19 cellular contexts compared by ENCODE assay signal in the genomic region with DNA sequence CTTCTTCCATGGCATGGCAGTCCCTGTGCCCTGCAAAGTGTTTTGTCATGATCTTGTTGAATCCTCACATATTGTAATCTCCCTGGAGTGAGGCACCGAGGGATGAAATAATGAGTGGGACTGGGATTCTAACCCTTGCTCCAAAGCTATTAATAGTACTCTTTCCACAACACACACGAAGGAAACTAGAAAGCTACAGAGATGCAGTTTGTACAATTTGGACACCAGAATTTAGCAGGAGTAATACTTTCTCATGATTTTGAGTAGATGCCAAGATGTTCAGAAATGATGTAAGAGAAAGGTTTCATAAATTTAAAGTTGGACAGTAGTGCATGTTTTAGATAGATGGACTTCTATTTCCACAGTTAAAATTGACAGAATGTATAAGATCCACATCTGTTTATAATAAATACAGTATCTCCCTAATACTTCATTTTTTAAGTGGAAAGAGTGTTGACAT. TPM values are rescaled to one million over a fixed set of nuclear protein-coding genes. Genes with fewer than 3 reads are reported as not detected.
DNase-seq lines count a peak whose midpoint lies in the region; ATAC-seq and TF ChIP-seq lines count a peak whose summit lies in the region.
"Had no signal": no experiment of that assay in that cellular context is flagged by ENCODE, and none has a peak within 500 bp of the region (broad histone marks: within the 10 kb centered on the region; RNA-seq: fewer than 3 reads in every experiment).

No MANE protein-coding gene starts in this region.

- H2AK5ac ChIP-seq in mesenchymal stem cell (ENCODE audit: low read length, severe bottlenecking) = no peak overlapping the region

- H3K9ac ChIP-seq in OCI-LY1 (ENCODE audit: low read length) = no peak overlapping the region
- H3K9ac ChIP-seq in mesenchymal stem cell (ENCODE audit: low read length) = peak overlapping the region; percentile 2

- no peak overlapping the region for H3K4me3 Mint-ChIP-seq in activated T-helper 1 cell treated with anti-CD3 and anti-CD28 coated beads, Interleukin-12 subunit alpha, Interleukin-12 subunit beta, Interleukin-2, Interleukin-4 antibody, amounts not matched to agents 30 ng/mL and 10 ng/mL and 1 ng/mL, durations not matched to agents 14 hours and 24 hours and 36 hours
- H3K4me3 Mint-ChIP-seq: activated CD8-positive, alpha-beta T cell treated with anti-CD3 and anti-CD28 coated beads for 36 hours; activated naive CD4-positive, alpha-beta T cell treated with anti-CD3 and anti-CD28 coated beads, Interleukin-2, amount 10 ng/mL, durations not matched to agents 7 days and 5 days; activated T-cell treated with anti-CD3 and anti-CD28 coated beads, Interleukin-2, amount 50 U/mL, for 24 hours; natural killer cell treated with Interleukin-12 subunit alpha and Interleukin-12 subunit beta and Interleukin-15 and Interleukin-18, amount 100 ng/mL, for 72 hours had no signal

- no peaks in the 10 kb centered on the region for H3K9me2 ChIP-seq in OCI-LY1 (ENCODE audit: low read depth, low read length)

- no peaks in the 10 kb centered on the region for H3K9me3 ChIP-seq in OCI-LY1 (ENCODE audit: low read length)
- H3K9me3 ChIP-seq in mesenchymal stem cell (ENCODE audit: control insufficient read depth, low read length) = no peaks in the 10 kb centered on the region
- H3K9me3 ChIP-seq in prostate gland = no peaks in the 10 kb centered on the region
- H3K9me3 ChIP-seq in upper lobe of left lung = no peaks in the 10 kb centered on the region
- H3K9me3 ChIP-seq: pancreas had no signal

- H3K27me3 Mint-ChIP-seq in activated T-helper 1 cell treated with anti-CD3 and anti-CD28 coated beads, Interleukin-12 subunit alpha, Interleukin-12 subunit beta, Interleukin-2, Interleukin-4 antibody, amounts not matched to agents 30 ng/mL and 10 ng/mL and 1 ng/mL, durations not matched to agents 14 hours and 24 hours and 36 hours (ENCODE audit: insufficient read depth) = peaks cover 2% of the 10 kb centered on the region

- H3K27me3 ChIP-seq in ACC112 (ENCODE audit: insufficient read depth, low read length) (no peaks in the 10 kb centered on the region), OCI-LY1 (ENCODE audit: insufficient read depth, low read length) (no peaks in the 10 kb centered on the region), mesenchymal stem cell (ENCODE audit: control insufficient read depth in 1 of 2, insufficient read depth in 1 of 2, low read length in 2 of 2) (no peaks in the 10 kb centered on the region), prostate gland (replicated peaks; ENCODE audit: insufficient read depth) (no peaks in the 10 kb centered on the region), upper lobe of left lung (no peaks in the 10 kb centered on the region)
- H3K27me3 ChIP-seq: dorsolateral prefrontal cortex, pancreas had no signal

- H4K91ac ChIP-seq in mesenchymal stem cell (ENCODE audit: low read length) = no peak overlapping the region

- H2BK12ac ChIP-seq in mesenchymal stem cell (ENCODE audit: low read length in 2 of 2) = no peak overlapping the region

- ATAC-seq in upper lobe of left lung (ENCODE audit: low FRiP score in 2 of 2) = no peak
- ATAC-seq: activated CD4-positive, CD25-positive, alpha-beta regulatory T cell treated with anti-CD3 and anti-CD28 coated beads, Interleukin-2, amount 50 U/mL, for 24 hours; activated CD8-positive, alpha-beta T cell treated with anti-CD3 and anti-CD28 coated beads for 36 hours; natural killer cell treated with Interleukin-12 subunit alpha and Interleukin-12 subunit beta and Interleukin-15 and Interleukin-18, amount 100 ng/mL, for 72 hours had no signal

- peak; percentile 4; the same call in 1 of the 2 replicates for TF ChIP-seq CTCF in OCI-LY1 (IDR thresholded peaks at IDR 0.05; ENCODE audit: low read length)
- no peak for TF ChIP-seq CTCF in choroid plexus epithelial cell (conservative IDR thresholded peaks at IDR 0.05; ENCODE audit: low read depth, low read length)
- no peak for TF ChIP-seq CTCF in prostate gland (IDR thresholded peaks at IDR 0.05)
- TF ChIP-seq CTCF in upper lobe of left lung (IDR thresholded peaks at IDR 0.05) = no peak

- no peak overlapping the region for H3K4ac ChIP-seq in mesenchymal stem cell (ENCODE audit: low read depth in 1 of 2, low read length in 2 of 2)

- H3K18ac ChIP-seq in mesenchymal stem cell (ENCODE audit: low read depth in 1 of 2, low read length in 2 of 2) = no peak overlapping the region

- peak; percentile 20 for DNase-seq in choroid plexus epithelial cell (ENCODE audit: low read depth)
- DNase-seq in mesenchymal stem cell = no peak
- no peak for DNase-seq in ecto neural progenitor cell (ENCODE audit: low spot score)
- DNase-seq in activated T-helper 1 cell treated with anti-CD3 and anti-CD28 coated beads, Interleukin-12 subunit alpha, Interleukin-12 subunit beta, Interleukin-2, Interleukin-4 antibody, amounts not matched to agents 30 ng/mL and 10 ng/mL and 1 ng/mL, durations not matched to agents 14 hours and 24 hours and 36 hours (ENCODE audit: low spot score) = no peak
- DNase-seq in prostate gland (ENCODE audit: low spot score) = no peak
- DNase-seq in upper lobe of left lung = no peak
- DNase-seq: activated CD8-positive, alpha-beta T cell treated with anti-CD3 and anti-CD28 coated beads for 36 hours; activated naive CD4-positive, alpha-beta T cell treated with anti-CD3 and anti-CD28 coated beads, Interleukin-2, amount 10 ng/mL, durations not matched to agents 7 days and 5 days; activated T-cell treated with anti-CD3 and anti-CD28 coated beads, Interleukin-2, amount 50 U/mL, for 24 hours; aorta; stimulated activated CD4-positive, alpha-beta T cell treated with anti-CD3 and anti-CD28 coated beads, Interleukin-15, amount 100 ng/mL, for 24 hours; stimulated activated CD8-positive, alpha-beta memory T cell treated with anti-CD3 and anti-CD28 coated beads, Interleukin-4, amount 100 ng/mL, for 48 hours had no signal

- no peak overlapping the region for H4K8ac ChIP-seq in mesenchymal stem cell (ENCODE audit: low read length)

- no peak overlapping the region for H2BK15ac ChIP-seq in mesenchymal stem cell (ENCODE audit: low read depth, poor library complexity, severe bottlenecking)

- no peak overlapping the region for H3K4me3 ChIP-seq in ACC112 (ENCODE audit: low read depth, low read length)
- H3K4me3 ChIP-seq in OCI-LY1 (ENCODE audit: low read depth, low read length, poor library complexity, severe bottlenecking) = no peak overlapping the region
- no peak overlapping the region for H3K4me3 ChIP-seq in choroid plexus epithelial cell (ENCODE audit: low read depth, low read length)
- H3K4me3 ChIP-seq in mesenchymal stem cell (ENCODE audit: insufficient read depth in 1 of 2, low read depth in 1 of 2, low read length in 2 of 2) = no peak overlapping the region
- H3K4me3 ChIP-seq in prostate gland = no peak overlapping the region
- no peak overlapping the region for H3K4me3 ChIP-seq in upper lobe of left lung
- H3K4me3 ChIP-seq: dorsolateral prefrontal cortex had no signal

- no peak overlapping the region for H3K14ac ChIP-seq in mesenchymal stem cell (ENCODE audit: low read length in 2 of 2)

- H3K4me1 Mint-ChIP-seq in activated T-helper 1 cell treated with anti-CD3 and anti-CD28 coated beads, Interleukin-12 subunit alpha, Interleukin-12 subunit beta, Interleukin-2, Interleukin-4 antibody, amounts not matched to agents 30 ng/mL and 10 ng/mL and 1 ng/mL, durations not matched to agents 14 hours and 24 hours and 36 hours (ENCODE audit: low read depth) = no peaks in the 10 kb centered on the region
- H3K4me1 Mint-ChIP-seq: activated naive CD4-positive, alpha-beta T cell treated with anti-CD3 and anti-CD28 coated beads, Interleukin-2, amount 10 ng/mL, durations not matched to agents 7 days and 5 days had no signal

- H3K23ac ChIP-seq in mesenchymal stem cell (ENCODE audit: low read length in 2 of 2) = no peak overlapping the region

- intact Hi-C loops in activated T-helper 1 cell treated with anti-CD3 and anti-CD28 coated beads, Interleukin-12 subunit alpha, Interleukin-12 subunit beta, Interleukin-2, Interleukin-4 antibody, amounts not matched to agents 30 ng/mL and 10 ng/mL and 1 ng/mL, durations not matched to agents 14 hours and 24 hours and 36 hours (cut with micrococcal nuclease) = no loop called here
- intact Hi-C loops in prostate gland (cut with DNase I) = no loop called here

- H3K4me1 ChIP-seq in ACC112 (ENCODE audit: control insufficient read depth, insufficient read depth, low read length, unreplicated experiment) (peaks cover 76% of the 10 kb centered on the region), OCI-LY1 (ENCODE audit: insufficient read depth, low read length, severe bottlenecking) (no peaks in the 10 kb centered on the region), mesenchymal stem cell (ENCODE audit: control insufficient read depth, insufficient read depth, low read depth, low read length) (peaks cover 2% of the 10 kb centered on the region), prostate gland (replicated peaks) (no peaks in the 10 kb centered on the region), upper lobe of left lung (peaks cover 0 to 4% (median 0%) of the 10 kb centered on the region in 4 donors)

- H3K79me2 ChIP-seq in ACC112 (ENCODE audit: control insufficient read depth, insufficient read depth, low read length, unreplicated experiment) (no peaks in the 10 kb centered on the region), OCI-LY1 (ENCODE audit: insufficient read depth, low read length) (no peaks in the 10 kb centered on the region)

- H4K20me1 ChIP-seq in OCI-LY1 (ENCODE audit: insufficient read depth, low read length) = no peaks in the 10 kb centered on the region

- no peak for TF ChIP-seq EP300 in upper lobe of left lung (IDR thresholded peaks at IDR 0.05)

- TF ChIP-seq POLR2A in prostate gland (IDR thresholded peaks at IDR 0.05) = no peak
- TF ChIP-seq POLR2A in upper lobe of left lung (IDR thresholded peaks at IDR 0.05) = no peak

- H3K36me3 ChIP-seq in ACC112 (ENCODE audit: insufficient read depth, low read length) (no peaks in the 10 kb centered on the region), OCI-LY1 (ENCODE audit: insufficient read depth, low read length) (no peaks in the 10 kb centered on the region), mesenchymal stem cell (ENCODE audit: control insufficient read depth in 1 of 2, insufficient read depth in 2 of 2, low read depth in 1 of 2, low read length in 2 of 2) (no peaks in the 10 kb centered on the region), prostate gland (no peaks in the 10 kb centered on the region), upper lobe of left lung (no peaks in the 10 kb centered on the region)
- H3K36me3 ChIP-seq: pancreas had no signal

- H3K79me1 ChIP-seq in mesenchymal stem cell (replicated peaks; ENCODE audit: low read length, poor library complexity, severe bottlenecking) = no peaks in the 10 kb centered on the region

- no peak overlapping the region for H2BK120ac ChIP-seq in mesenchymal stem cell (ENCODE audit: low read depth, low read length)

- no peaks in the 10 kb centered on the region for H3K36me3 Mint-ChIP-seq in activated T-helper 1 cell treated with anti-CD3 and anti-CD28 coated beads, Interleukin-12 subunit alpha, Interleukin-12 subunit beta, Interleukin-2, Interleukin-4 antibody, amounts not matched to agents 30 ng/mL and 10 ng/mL and 1 ng/mL, durations not matched to agents 14 hours and 24 hours and 36 hours (ENCODE audit: low read depth)
- H3K36me3 Mint-ChIP-seq: activated naive CD4-positive, alpha-beta T cell treated with anti-CD3 and anti-CD28 coated beads, Interleukin-2, amount 10 ng/mL, durations not matched to agents 7 days and 5 days; natural killer cell treated with Interleukin-12 subunit alpha and Interleukin-12 subunit beta and Interleukin-15 and Interleukin-18, amount 100 ng/mL, for 72 hours had no signal

- H2AFZ ChIP-seq in ACC112 (ENCODE audit: low read length, unreplicated experiment) = peak overlapping the region; percentile 45
- H2AFZ ChIP-seq in OCI-LY1 (ENCODE audit: low read length) = no peak overlapping the region
- H2AFZ ChIP-seq in mesenchymal stem cell (ENCODE audit: low read depth, low read length) = no peak overlapping the region

- H3K4me2 ChIP-seq in OCI-LY1 (ENCODE audit: low read length) (no peak overlapping the region), mesenchymal stem cell (ENCODE audit: low read length, poor library complexity, severe bottlenecking) (no peak overlapping the region)

- no peak overlapping the region for H3K27ac Mint-ChIP-seq in activated T-helper 1 cell treated with anti-CD3 and anti-CD28 coated beads, Interleukin-12 subunit alpha, Interleukin-12 subunit beta, Interleukin-2, Interleukin-4 antibody, amounts not matched to agents 30 ng/mL and 10 ng/mL and 1 ng/mL, durations not matched to agents 14 hours and 24 hours and 36 hours
- H3K27ac Mint-ChIP-seq: activated CD8-positive, alpha-beta T cell treated with anti-CD3 and anti-CD28 coated beads for 36 hours; activated naive CD4-positive, alpha-beta T cell treated with anti-CD3 and anti-CD28 coated beads, Interleukin-2, amount 10 ng/mL, durations not matched to agents 7 days and 5 days; activated T-cell treated with anti-CD3 and anti-CD28 coated beads, Interleukin-2, amount 50 U/mL, for 24 hours; natural killer cell treated with Interleukin-12 subunit alpha and Interleukin-12 subunit beta and Interleukin-15 and Interleukin-18, amount 100 ng/mL, for 72 hours had no signal

- no peaks in the 10 kb centered on the region for H3F3A ChIP-seq in OCI-LY1 (ENCODE audit: insufficient read depth, low read length)

- H3K27ac ChIP-seq in ACC112 (ENCODE audit: low read depth, low read length) = peak overlapping the region; percentile 22; the same call in 1 of the 2 replicates
- H3K27ac ChIP-seq in OCI-LY1 (ENCODE audit: low read depth, low read length, poor library complexity, severe bottlenecking) = no peak overlapping the region
- no peak overlapping the region for H3K27ac ChIP-seq in mesenchymal stem cell (ENCODE audit: low read length, poor library complexity, severe bottlenecking)
- H3K27ac ChIP-seq in prostate gland = no peak overlapping the region
- H3K27ac ChIP-seq in upper lobe of left lung = no peak overlapping the region
- H3K27ac ChIP-seq: dorsolateral prefrontal cortex, pancreas had no signal

- 60% methylated on average over 1 of the region's 2 CpGs for WGBS in mesenchymal stem cell
- WGBS in prostate gland = 58% methylated on average over 2 of the region's 2 CpGs
- WGBS in upper lobe of left lung, 2 donors = 38 to 66% methylated on average over 2 of the region's 2 CpGs

- H3K9me3 Mint-ChIP-seq in activated T-helper 1 cell treated with anti-CD3 and anti-CD28 coated beads, Interleukin-12 subunit alpha, Interleukin-12 subunit beta, Interleukin-2, Interleukin-4 antibody, amounts not matched to agents 30 ng/mL and 10 ng/mL and 1 ng/mL, durations not matched to agents 14 hours and 24 hours and 36 hours = no peaks in the 10 kb centered on the region
- H3K9me3 Mint-ChIP-seq: activated CD8-positive, alpha-beta T cell treated with anti-CD3 and anti-CD28 coated beads for 36 hours; activated naive CD4-positive, alpha-beta T cell treated with anti-CD3 and anti-CD28 coated beads, Interleukin-2, amount 10 ng/mL, durations not matched to agents 7 days and 5 days; activated T-cell treated with anti-CD3 and anti-CD28 coated beads, Interleukin-2, amount 50 U/mL, for 24 hours; natural killer cell treated with Interleukin-12 subunit alpha and Interleukin-12 subunit beta and Interleukin-15 and Interleukin-18, amount 100 ng/mL, for 72 hours had no signal

- no peak overlapping the region for H2BK5ac ChIP-seq in mesenchymal stem cell (ENCODE audit: low read depth, low read length, poor library complexity, severe bottlenecking)

RNA-seq across cellular contexts. Expression of gene PRR15, which starts 46.4 kb away (rescaled TPM):
- polyA plus RNA-seq in mesenchymal stem cell (2013, experiment 1 of 2) = 0.10 TPM
- polyA plus RNA-seq in mesenchymal stem cell (2013, experiment 2 of 2) = 0.10 TPM
- not detected in 2 replicates for total RNA-seq in activated T-helper 1 cell treated with anti-CD3 and anti-CD28 coated beads, Interleukin-12 subunit alpha, Interleukin-12 subunit beta, Interleukin-2, Interleukin-4 antibody, amounts not matched to agents 30 ng/mL and 10 ng/mL and 1 ng/mL, durations not matched to agents 14 hours and 24 hours and 36 hours
- total RNA-seq in prostate gland (1 to 10 TPM; 4.6 to 7.7 TPM), upper lobe of left lung (10 to 100 TPM in 1 of 6 donors, 1 to 10 TPM in 5; 2.1 to 13.5 (median 3.5) TPM)
- total RNA-seq: activated CD8-positive, alpha-beta T cell treated with anti-CD3 and anti-CD28 coated beads for 36 hours; G401; natural killer cell treated with Interleukin-12 subunit alpha and Interleukin-12 subunit beta and Interleukin-15 and Interleukin-18, amount 100 ng/mL, for 72 hours had no signal
